Comparison of ENCODE assay signal across 8 cellular contexts in genomic region chr7:30322656-30323355, GRCh38. TPM values are rescaled to one million over a fixed set of nuclear protein-coding genes. Genes with fewer than 3 reads are reported as not detected.
DNase-seq lines count a peak whose midpoint lies in the region; ATAC-seq, FAIRE-seq and TF ChIP-seq lines count a peak whose summit lies in the region.

No MANE protein-coding gene starts in this region.

- TF ChIP-seq POLR2A in NB4 (IDR thresholded peaks at IDR 0.05; ENCODE audit: extremely low read depth, insufficient read length) = no peak

- no peaks in the 10 kb centered on the region for H3F3A ChIP-seq in GM23338 (replicated peaks; ENCODE audit: low read depth)

- dilution Hi-C loops in keratinocyte (cut with MboI; ENCODE audit: extremely low pct_ligation_motif_present, low sequenced_read_pairs) = no loop called here

- H3K27ac ChIP-seq in GM23338 (ENCODE audit: low read depth) = no peak overlapping the region
- H3K27ac ChIP-seq in keratinocyte (ENCODE audit: control insufficient read depth, insufficient read depth, low read length) = peak overlapping the region; percentile 75

- no peaks in the 10 kb centered on the region for H3K9me3 ChIP-seq in keratinocyte (ENCODE audit: control insufficient read depth, low read depth, low read length)

- no peaks in the 10 kb centered on the region for H3K36me3 ChIP-seq in GM23338 (ENCODE audit: insufficient read depth)
- H3K36me3 ChIP-seq in keratinocyte (ENCODE audit: control insufficient read depth in 2 of 2, extremely low read depth in 1 of 2, insufficient read depth in 2 of 2, low read length in 2 of 2) = no peaks in the 10 kb centered on the region

- no peaks in the 10 kb centered on the region for H3K9me1 ChIP-seq in keratinocyte (ENCODE audit: control insufficient read depth, extremely low read depth, insufficient read depth, low read length)

- H3K9ac ChIP-seq in keratinocyte (ENCODE audit: control insufficient read depth, extremely low read depth, insufficient read depth, low read length) = peak overlapping the region; percentile 68

- 0 out of 2 replicates have a peak overlapping the region, but pooled peaks have one; percentile 65 for H3K4me2 ChIP-seq in GM23338
- H3K4me2 ChIP-seq in keratinocyte (ENCODE audit: control insufficient read depth, extremely low read depth, insufficient read depth, low read depth, low read length) = peak overlapping the region; percentile 80

- peak overlapping the region; percentile 66 for H3K27ac Mint-ChIP-seq in GM23338

- FAIRE-seq in keratinocyte (lab: Jason Lieb, UNC) = peak; percentile 78

- H3K27me3 ChIP-seq in GM23338 (ENCODE audit: insufficient read depth) (no peaks in the 10 kb centered on the region), keratinocyte (ENCODE audit: control insufficient read depth, extremely low read depth, insufficient read depth, low read length) (no peaks in the 10 kb centered on the region)

- DNase-seq in GM23338 (ENCODE audit: low spot score) (no peak), NB4 (ENCODE audit: low read depth) (peak; percentile 59), keratinocyte (ENCODE audit: low read depth, low spot score) (no peak), NCI-H510A treated with DMSO at 0.1 percent for 48 hours (lab: John Stamatoyannopoulos, UW) (no peak), SKM-1 (lab: John Stamatoyannopoulos, UW; ENCODE audit: unreplicated experiment) (no peak), NCI-H524 treated with DMSO at 0.1 percent for 48 hours (lab: John Stamatoyannopoulos, UW) (no peak), UCSD-AML1 (lab: John Stamatoyannopoulos, UW; ENCODE audit: unreplicated experiment) (no peak)

- peaks cover 2% of the 10 kb centered on the region for H3K27me3 Mint-ChIP-seq in GM23338 (ENCODE audit: insufficient read depth, low read depth, poor library complexity)

- no peaks in the 10 kb centered on the region for H3K9me2 ChIP-seq in GM23338 (ENCODE audit: insufficient read depth)

- H4K20me1 ChIP-seq in GM23338 (replicated peaks; ENCODE audit: insufficient read depth) (no peaks in the 10 kb centered on the region), keratinocyte (ENCODE audit: control insufficient read depth, extremely low read depth, insufficient read depth, low read length) (no peaks in the 10 kb centered on the region)

- H3K4me3 Mint-ChIP-seq in GM23338 = no peak overlapping the region

- ATAC-seq in GM18508 (IDR thresholded peaks at IDR 0.05; ENCODE audit: insufficient read depth, unreplicated experiment) (peak; percentile 39), GM23338 (peak; percentile 75)

- peaks cover 10% of the 10 kb centered on the region for H3K36me3 Mint-ChIP-seq in GM23338 (ENCODE audit: low read depth)

- H3K4me3 ChIP-seq in GM23338 (no peak overlapping the region), NB4 (ENCODE audit: low read depth, low read length) (peak overlapping the region; percentile 65), keratinocyte (ENCODE audit: control insufficient read depth in 2 of 3, extremely low read depth in 1 of 3, insufficient read depth in 2 of 3, low read depth in 1 of 3, low read length in 3 of 3) (peak overlapping the region in 2 of 3 experiments; percentile 20 to 39)

- H3K4me1 ChIP-seq in GM23338 (ENCODE audit: insufficient read depth) = peaks cover 70% of the 10 kb centered on the region
- peaks cover 45% of the 10 kb centered on the region for H3K4me1 ChIP-seq in keratinocyte (ENCODE audit: control insufficient read depth, extremely low read depth, insufficient read depth, low read length)

- H2AFZ ChIP-seq in GM23338 (no peak overlapping the region), keratinocyte (ENCODE audit: control insufficient read depth, low read length) (no peak overlapping the region)

- TF ChIP-seq CTCF in GM23338 (conservative IDR thresholded peaks at IDR 0.05; ENCODE audit: low read depth in 2 of 2) (no peak), NB4 (IDR thresholded peaks at IDR 0.05; ENCODE audit: low read depth, low read length) (no peak), keratinocyte (optimal IDR thresholded peaks at IDR 0.05 in 1 of 3, IDR thresholded peaks at IDR 0.05 in 1 of 3, conservative IDR thresholded peaks at IDR 0.05 in 1 of 3; ENCODE audit: extremely low read depth in 1 of 3, insufficient read depth in 2 of 3, low read length in 3 of 3) (no peak)

- peaks cover 66% of the 10 kb centered on the region for H3K4me1 Mint-ChIP-seq in GM23338

- H3K79me2 ChIP-seq in GM23338 (replicated peaks; ENCODE audit: insufficient read depth) (peaks cover 85% of the 10 kb centered on the region), keratinocyte (ENCODE audit: control insufficient read depth, insufficient read depth, low read length) (peaks cover 44% of the 10 kb centered on the region)

- no peaks in the 10 kb centered on the region; the same call in 2 of the 3 replicates for H3K9me3 Mint-ChIP-seq in GM23338

TF ChIP-seq in GM23338, 12 proteins besides CTCF, POLR2A, EP300 and RAD21:
- TF ChIP-seq ETS1 (IDR thresholded peaks at IDR 0.05) = no peak

RNA-seq across cellular contexts. Expression of gene ZNRF2, which starts 38.4 kb away (rescaled TPM):
- 27.0 and 34.7 TPM in 2 replicates for total RNA-seq in GM23338 (2014; rRNA removed; shearing (Covaris generic))
- 6.0 TPM in 2 replicates for polyA plus RNA-seq in GM23338 (2016; fragmentation: Nextera tagmentation; extraction: Ambion mirVana)
- polyA plus RNA-seq in keratinocyte = 4.0 to 7.0 TPM (median 6.0 TPM) in 3 replicates
- polyA plus RNA-seq in keratinocyte (2011; ENCODE audit: low read depth) = 1.9 TPM
- polyA plus RNA-seq in keratinocyte (2011; cell fraction: cytosol; rRNA removed) = 3.2 and 6.6 TPM in 2 replicates
- polyA plus RNA-seq in keratinocyte (2011; cell fraction: nucleus; rRNA removed) = 3.8 and 4.2 TPM in 2 replicates
- polyA plus RNA-seq in keratinocyte (2012; ENCODE audit: low replicate concordance) = 4.7 TPM in 2 replicates
- 0.43 to 6.5 TPM (median 3.9 TPM) in 3 replicates for polyA minus RNA-seq in keratinocyte
- polyA minus RNA-seq in keratinocyte (2011; cell fraction: cytosol; rRNA and poly(A)+ RNA removed) = 12.1 TPM
- polyA minus RNA-seq in keratinocyte (2011; cell fraction: nucleus; rRNA and poly(A)+ RNA removed) = 9.5 and 11.9 TPM in 2 replicates
